Comparison of ENCODE assay signal across 22 cellular contexts in genomic region chr12:15819644-15820437, GRCh38.
"Had no signal": no experiment of that assay in that cellular context is flagged by ENCODE, and none has a peak within 500 bp of the region (broad histone marks: within the 10 kb centered on the region; RNA-seq: fewer than 3 reads in every experiment).

No MANE protein-coding gene starts in this region.

- H3K27ac ChIP-seq: hepatocyte, neural progenitor cell, psoas muscle, skin epidermis, suprapubic skin had no signal

- H3K9me3 ChIP-seq: psoas muscle had no signal

- H3K4me1 ChIP-seq: psoas muscle, suprapubic skin had no signal

- FAIRE-seq: islet of Langerhans, TTC549 had no signal

- DNase-seq: activated B cell treated with CpG ODN at 0.5 μM for 24 hours; activated CD4-positive, alpha-beta T cell treated with anti-CD3 and anti-CD28 coated beads for 48 hours; activated CD8-positive, alpha-beta T cell treated with anti-CD3 and anti-CD28 coated beads for 36 hours; activated naive CD4-positive, alpha-beta T cell treated with Interleukin-2 at 50 U/mL for 16 hours; activated naive CD8-positive, alpha-beta T cell treated with anti-CD3 and anti-CD28 coated beads, Interleukin-2, amount 10 ng/mL, durations not matched to agents 7 days and 5 days; activated T-cell treated with anti-CD3 and anti-CD28 coated beads, Interleukin-2, amount 50 U/mL, for 1 hour; amygdala; left cardiac atrium; mammary epithelial cell; naive thymus-derived CD4-positive, alpha-beta T cell; psoas muscle; right cardiac atrium; stimulated activated CD4-positive, alpha-beta T cell treated with anti-CD3 and anti-CD28 coated beads, Interleukin-15, amount 100 ng/mL, for 24 hours; stimulated activated CD4-positive, alpha-beta T cell treated with anti-CD3 and anti-CD28 coated beads, Interleukin-2, amount 100 ng/mL, for 48 hours; stimulated activated naive CD8-positive, alpha-beta T cell treated with anti-CD3 and anti-CD28 coated beads, Interleukin-15, amount 100 ng/mL, for 72 hours; SW 1271 had no signal

- H3K4me3 ChIP-seq: hepatocyte, neural progenitor cell, psoas muscle, skin epidermis, suprapubic skin had no signal

- H3K27me3 ChIP-seq: hepatocyte, neural progenitor cell, suprapubic skin had no signal

- H3K36me3 ChIP-seq: neural progenitor cell, suprapubic skin had no signal
